Comparison of ENCODE assay signal across 9 cellular contexts in genomic region chr3:71754610-71755253, GRCh38. TPM values are rescaled to one million over a fixed set of nuclear protein-coding genes. Genes with fewer than 3 reads are reported as not detected.
DNase-seq lines count a peak whose midpoint lies in the region; ATAC-seq, FAIRE-seq and TF ChIP-seq lines count a peak whose summit lies in the region.
"Had no signal": no experiment of that assay in that cellular context is flagged by ENCODE, and none has a peak within 500 bp of the region (broad histone marks: within the 10 kb centered on the region; RNA-seq: fewer than 3 reads in every experiment).

No MANE protein-coding gene starts in this region.

- DNase-seq in CD4-positive, alpha-beta memory T cell: no peak
- DNase-seq in Peyer's patch (no peak), esophagus squamous epithelium (lab: John Stamatoyannopoulos, UW) (no peak), pancreas (peak in 1 of 6 donors; percentile 69), COLO829 (ENCODE audit: low spot score) (no peak), D341Med (ENCODE audit: low spot score) (no peak), SW 1271 (lab: John Stamatoyannopoulos, UW) (no peak)

- no peaks in the 10 kb centered on the region for H3K36me3 ChIP-seq in CD4-positive, alpha-beta memory T cell (ENCODE audit: insufficient read depth, low read length)
- H3K36me3 ChIP-seq in Peyer's patch (no peaks in the 10 kb centered on the region), esophagus squamous epithelium (no peaks in the 10 kb centered on the region), pancreas (no peaks in the 10 kb centered on the region)

- TF ChIP-seq CTCF in Peyer's patch (IDR thresholded peaks at IDR 0.05) (no peak), esophagus squamous epithelium (IDR thresholded peaks at IDR 0.05) (no peak), pancreas (IDR thresholded peaks at IDR 0.05) (no peak)

- peak overlapping the region in 1 of 7 donors; percentile 38 for H3K27ac Mint-ChIP-seq in CD4-positive, alpha-beta memory T cell

- no peak overlapping the region for H3K27ac ChIP-seq in CD4-positive, alpha-beta memory T cell (ENCODE audit: low read depth, low read length)
- H3K27ac ChIP-seq in Peyer's patch (no peak overlapping the region), esophagus squamous epithelium (peak overlapping the region in 2 of 4 donors; percentile 57 to 62), pancreas (no peak overlapping the region)

- ATAC-seq in pancreas (no peak), HG03025 (IDR thresholded peaks at IDR 0.05; ENCODE audit: low FRiP score, unreplicated experiment) (no peak)

- H3K4me3 Mint-ChIP-seq in CD4-positive, alpha-beta memory T cell: peak overlapping the region; percentile 61 to 91 (median 76)

- peaks cover 12% of the 10 kb centered on the region for H3K27me3 ChIP-seq in CD4-positive, alpha-beta memory T cell (ENCODE audit: insufficient read depth, low read length)
- H3K27me3 ChIP-seq in Peyer's patch: no peaks in the 10 kb centered on the region
- peaks cover 0 to 46% (median 0%) of the 10 kb centered on the region in 4 donors for H3K27me3 ChIP-seq in esophagus squamous epithelium
- H3K27me3 ChIP-seq in pancreas: no peaks in the 10 kb centered on the region

- peaks cover 20 to 27% of the 10 kb centered on the region in 2 donors for H3K27me3 Mint-ChIP-seq in CD4-positive, alpha-beta memory T cell

- CTCF ChIA-PET in CD4-positive, alpha-beta memory T cell (lab: Charles Lee; ENCODE audit: partially characterized antibody): no interaction called here

- TF ChIP-seq POLR2A in Peyer's patch (IDR thresholded peaks at IDR 0.05) (no peak), esophagus squamous epithelium (IDR thresholded peaks at IDR 0.05) (no peak)

- no peaks in the 10 kb centered on the region for H3K9me3 ChIP-seq in CD4-positive, alpha-beta memory T cell (ENCODE audit: control insufficient read depth in 1 of 2, low read length in 2 of 2)
- H3K9me3 ChIP-seq in Peyer's patch (no peaks in the 10 kb centered on the region), esophagus squamous epithelium (no peaks in the 10 kb centered on the region), pancreas (no peaks in the 10 kb centered on the region)

- intact Hi-C loops in CD4-positive, alpha-beta memory T cell (cut with micrococcal nuclease): no loop called here
- intact Hi-C loops in esophagus squamous epithelium (cut with DNase I) (no loop called here), pancreas (cut with DNase I) (no loop called here)

- POLR2A ChIA-PET in CD4-positive, alpha-beta memory T cell (lab: Charles Lee; ENCODE audit: partially characterized antibody): interaction anchor here (0.8 kb wide), 1 partner anchor 30 kb away, joined by 3 read pairs; the partner anchor contains the start of gene EIF4E3

- peaks cover 5% of the 10 kb centered on the region for H3K4me1 ChIP-seq in CD4-positive, alpha-beta memory T cell (ENCODE audit: insufficient read depth, low read length)
- H3K4me1 ChIP-seq in Peyer's patch (peaks cover 0 to 4% (median 0%) of the 10 kb centered on the region in 4 donors), esophagus squamous epithelium (peaks cover 0 to 22% (median 12%) of the 10 kb centered on the region in 3 donors), pancreas (no peaks in the 10 kb centered on the region)

- FAIRE-seq in pancreas (lab: Jason Lieb, UNC): no peak

- H3K4me3 ChIP-seq in CD4-positive, alpha-beta memory T cell (ENCODE audit: low read length in 2 of 2): no peak overlapping the region
- peak overlapping the region in 3 of 4 donors; percentile 47 to 62 (median 52) for H3K4me3 ChIP-seq in Peyer's patch
- H3K4me3 ChIP-seq in esophagus squamous epithelium: peak overlapping the region; percentile 42 to 76 (median 55)
- peak overlapping the region in 3 of 4 donors; percentile 29 to 47 (median 46) for H3K4me3 ChIP-seq in pancreas

- peaks cover 0 to 3% of the 10 kb centered on the region in 2 donors for H3K36me3 Mint-ChIP-seq in CD4-positive, alpha-beta memory T cell

- WGBS in esophagus squamous epithelium, 2 donors: 6 to 53% methylated on average over 13 to 25 of the region's 65 CpGs
- 34 to 35% methylated on average over 39 to 65 of the region's 65 CpGs for WGBS in pancreas, 2 donors

- peaks cover 3 to 9% (median 5%) of the 10 kb centered on the region in 4 donors for H3K4me1 Mint-ChIP-seq in CD4-positive, alpha-beta memory T cell

- peaks cover 0 to 4% (median 0%) of the 10 kb centered on the region in 8 donors for H3K9me3 Mint-ChIP-seq in CD4-positive, alpha-beta memory T cell

RNA-seq across cellular contexts. Expression of gene GPR27, which starts 1.1 kb away (rescaled TPM):
- total RNA-seq in CD4-positive, alpha-beta memory T cell: under 1 TPM; 0.17 to 0.38 TPM
- polyA plus RNA-seq in CD4-positive, alpha-beta memory T cell: 1 to 10 TPM in 1 of 2 donors, under 1 TPM in 1; 0.79 to 1.4 TPM
- not detected for total RNA-seq in Peyer's patch
- total RNA-seq in esophagus squamous epithelium: 1 to 10 TPM; 2.1 to 3.6 (median 2.7) TPM
- total RNA-seq in pancreas: 1 to 10 TPM in 5 of 6 donors, under 1 TPM in 1; 0.83 to 6.4 (median 1.8) TPM
- 1 to 10 TPM; 1.4 to 4.6 TPM for polyA plus RNA-seq in pancreas

RNA-seq across cellular contexts. Expression of gene EIF4E3, which starts 29.5 kb away (rescaled TPM):
- total RNA-seq in CD4-positive, alpha-beta memory T cell: 10 to 100 TPM; 51.5 to 58.7 TPM
- polyA plus RNA-seq in CD4-positive, alpha-beta memory T cell: 10 to 100 TPM; 40.7 to 55.1 TPM
- total RNA-seq in Peyer's patch (10 to 100 TPM; 20.6 to 40.8 (median 23.9) TPM), esophagus squamous epithelium (10 to 100 TPM in 2 of 4 donors, 1 to 10 TPM in 2; 7.4 to 16.2 (median 10.2) TPM), pancreas (10 to 100 TPM; 13.2 to 17.3 (median 14.8) TPM)
- 1 to 10 TPM; 4.1 to 7.3 TPM for polyA plus RNA-seq in pancreas

RNA-seq across cellular contexts. Expression of gene PROK2, which starts 30.2 kb away (rescaled TPM):
- total RNA-seq in CD4-positive, alpha-beta memory T cell: under 1 TPM; 0.20 to 0.33 TPM
- 1 to 10 TPM in 1 of 2 donors, under 1 TPM in 1; 0.18 to 2.6 TPM for polyA plus RNA-seq in CD4-positive, alpha-beta memory T cell
- not detected for total RNA-seq in Peyer's patch
- total RNA-seq in esophagus squamous epithelium: under 1 TPM in 2 of 4 donors, not detected in 2; 0.62 to 0.83 TPM
- under 1 TPM in 3 of 6 donors, not detected in 3; 0.25 to 0.46 (median 0.43) TPM for total RNA-seq in pancreas
- polyA plus RNA-seq in pancreas: under 1 TPM in 1 of 2 donors, not detected in 1; 0.09 TPM
- total RNA-seq: SK-MEL-5 had no signal

Comparison
In these comparisons a context has a peak if more than half of its experiments do, and no peak if none do; other contexts are left out.
1. H3K4me3 ChIP-seq: peak in Peyer's patch (3 of 4), esophagus squamous epithelium (4 of 4) and pancreas (3 of 4); none in CD4-positive, alpha-beta memory T cell (0 of 2).